ENCODE assay signal across 9 cellular contexts in the genomic region with DNA sequence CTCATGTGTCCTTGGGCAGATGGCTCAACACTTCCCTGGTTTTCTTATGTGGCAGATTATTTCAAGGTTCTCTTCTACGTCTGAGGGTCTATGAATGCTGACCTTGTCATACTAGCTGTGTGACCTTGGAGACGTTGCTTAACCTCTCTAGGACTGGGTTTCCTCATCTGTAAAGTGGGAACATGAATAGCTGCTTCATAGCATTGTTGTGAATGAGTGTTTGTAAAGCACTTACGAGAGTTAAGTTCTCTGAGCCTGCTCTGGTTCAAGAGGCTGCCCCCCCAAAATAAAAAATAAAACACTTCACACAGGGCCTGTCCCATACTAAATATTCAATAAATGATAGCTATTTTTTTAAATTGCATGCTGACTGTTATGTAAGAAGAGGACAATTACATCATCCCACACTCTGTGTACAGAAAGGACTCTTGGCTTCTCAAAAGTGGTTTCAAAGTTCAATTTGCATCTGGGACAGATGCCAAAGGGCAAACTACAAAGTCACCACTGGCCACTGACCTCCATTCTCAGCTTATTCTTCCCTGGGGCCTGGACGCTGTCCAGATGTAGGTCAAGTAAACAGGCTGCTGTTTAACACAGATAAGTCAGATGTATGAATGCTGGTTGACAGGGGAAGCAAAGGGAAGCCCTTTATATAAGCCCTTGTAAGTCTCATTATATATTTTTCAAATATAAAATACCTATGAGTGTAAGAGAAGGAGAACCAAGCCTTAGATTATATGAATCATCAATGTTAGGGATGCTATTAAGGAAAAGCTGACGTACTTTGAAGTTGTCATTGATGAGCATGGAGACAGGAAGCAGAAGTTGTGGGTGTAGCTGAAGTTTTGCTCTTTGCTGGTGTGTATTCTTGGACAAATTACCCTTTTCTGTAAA. TPM values are rescaled to one million over a fixed set of nuclear protein-coding genes. Genes with fewer than 3 reads are reported as not detected.
DNase-seq lines count a peak whose midpoint lies in the region; ATAC-seq and TF ChIP-seq lines count a peak whose summit lies in the region.
"Had no signal": no experiment of that assay in that cellular context is flagged by ENCODE, and none has a peak within 500 bp of the region (broad histone marks: within the 10 kb centered on the region; RNA-seq: fewer than 3 reads in every experiment).

No MANE protein-coding gene starts in this region.

- no peaks in the 10 kb centered on the region for H4K20me1 ChIP-seq in IMR-90 (ENCODE audit: insufficient read depth, low read length)

- no peaks in the 10 kb centered on the region for H3K79me1 ChIP-seq in IMR-90 (ENCODE audit: low read depth in 1 of 2, low read length in 2 of 2)

- BruUV-seq in IMR-90 (replicated peaks; lab: Mats Ljungman, UMichigan) = no TSS peak

- H3K36me3 ChIP-seq in IMR-90 (ENCODE audit: control insufficient read depth, insufficient read depth, low read length) = no peaks in the 10 kb centered on the region
- H3K36me3 ChIP-seq in adrenal gland (replicated peaks in 1 of 2) = no peaks in the 10 kb centered on the region
- no peaks in the 10 kb centered on the region for H3K36me3 ChIP-seq in spleen

- no peak overlapping the region for H3K18ac ChIP-seq in IMR-90 (ENCODE audit: low read depth, low read length)

- peaks cover 15% of the 10 kb centered on the region for H3K27me3 ChIP-seq in IMR-90 (ENCODE audit: control insufficient read depth, insufficient read depth, low read length)
- H3K27me3 ChIP-seq in adrenal gland = no peaks in the 10 kb centered on the region
- H3K27me3 ChIP-seq in right cardiac atrium (ENCODE audit: control insufficient read depth, insufficient read depth) = no peaks in the 10 kb centered on the region
- peaks cover 0 to 37% (median 4%) of the 10 kb centered on the region in 7 donors for H3K27me3 ChIP-seq in spleen (replicated peaks in 1 of 7)

- H3K9me3 ChIP-seq in IMR-90 (ENCODE audit: control insufficient read depth, insufficient read depth, low read length) (0 out of 2 replicates have a peak, but pooled peaks cover 2% of the 10 kb centered on the region), adrenal gland (replicated peaks in 1 of 3) (no peaks in the 10 kb centered on the region), right cardiac atrium (ENCODE audit: control insufficient read depth, low read length) (no peaks in the 10 kb centered on the region), spleen (peaks cover 0 to 5% (median 0%) of the 10 kb centered on the region in 8 donors)

- H2BK20ac ChIP-seq in IMR-90 (ENCODE audit: low read depth, low read length) = no peak overlapping the region

- no peak overlapping the region for H2BK15ac ChIP-seq in IMR-90 (ENCODE audit: low read depth, low read length)

- no peak overlapping the region for H2AK9ac ChIP-seq in IMR-90 (replicated peaks; ENCODE audit: low read depth, low read length, poor library complexity)

- POLR2A ChIA-PET in IMR-90 (lab: Charles Lee; ENCODE audit: unreplicated experiment) = interaction anchor here (1.2 kb wide), 1 partner anchor 15 kb away, joined by 4 read pairs; the partner anchor contains the start of gene NDEL1
- POLR2A ChIA-PET in HEK293T (lab: Yijun Ruan, JAX) = interaction anchor here (0.5 to 3.1 kb wide), 2 partner anchors 15 to 17 kb away, joined by 3 to 17 read pairs; partner anchors contain the start of gene NDEL1
- POLR2A ChIA-PET in GM10248 (lab: Yijun Ruan, JAX) = no interaction called here

- H3K9me1 ChIP-seq in IMR-90 (ENCODE audit: insufficient read depth, low read length) = peaks cover 3% of the 10 kb centered on the region; the same call in 1 of the 2 replicates

- no peak for TF ChIP-seq POLR2A in IMR-90 (IDR thresholded peaks at IDR 0.05; ENCODE audit: low read depth, low read length)
- no peak for TF ChIP-seq POLR2A in adrenal gland (IDR thresholded peaks at IDR 0.05)
- no peak for TF ChIP-seq POLR2A in spleen (IDR thresholded peaks at IDR 0.05)

- H3K4me1 ChIP-seq in IMR-90 (ENCODE audit: control insufficient read depth, insufficient read depth, low read length) = peaks cover 2% of the 10 kb centered on the region; the same call in 1 of the 2 replicates
- H3K4me1 ChIP-seq in adrenal gland (replicated peaks in 1 of 2) = peaks cover 7 to 16% of the 10 kb centered on the region in 2 donors
- peaks cover 5% of the 10 kb centered on the region for H3K4me1 ChIP-seq in right cardiac atrium (ENCODE audit: control insufficient read depth, insufficient read depth, low read length)
- H3K4me1 ChIP-seq in spleen = peaks cover 0 to 44% (median 13%) of the 10 kb centered on the region in 6 donors

- no peak overlapping the region for H2AFZ ChIP-seq in IMR-90 (replicated peaks; ENCODE audit: low read length, poor library complexity)

- no peak overlapping the region for H4K91ac ChIP-seq in IMR-90 (ENCODE audit: insufficient read depth, low read depth, low read length)

- no peak overlapping the region for H4K5ac ChIP-seq in IMR-90 (ENCODE audit: low read depth, low read length)

- ATAC-seq in IMR-90 (ENCODE audit: low read depth) (peak; percentile 71), right cardiac atrium (peak; percentile 87 to 90), GM21390 (IDR thresholded peaks at IDR 0.05; ENCODE audit: unreplicated experiment) (no peak)
- ATAC-seq in activated CD4-positive, CD25-positive, alpha-beta regulatory T cell treated with anti-CD3 and anti-CD28 coated beads, Interleukin-2, amount 50 U/mL, for 24 hours = no peak

- no peak overlapping the region for H3K23ac ChIP-seq in IMR-90 (ENCODE audit: low read depth, low read length)

- TF ChIP-seq CTCF in IMR-90 (conservative IDR thresholded peaks at IDR 0.05; ENCODE audit: low read depth, low read length) (no peak), adrenal gland (IDR thresholded peaks at IDR 0.05) (no peak), spleen (IDR thresholded peaks at IDR 0.05 in 8 of 11, conservative IDR thresholded peaks at IDR 0.05 in 3 of 11) (no peak), GM10248 (IDR thresholded peaks at IDR 0.05; ENCODE audit: control extremely low read depth, extremely low read depth, low read depth, missing control alignments) (no peak)

- H3K14ac ChIP-seq in IMR-90 (replicated peaks; ENCODE audit: low read depth, low read length) = no peak overlapping the region

- no peak for TF ChIP-seq RAD21 in IMR-90 (IDR thresholded peaks at IDR 0.05; ENCODE audit: low read length)

- H2AK5ac ChIP-seq in IMR-90 (ENCODE audit: low read depth, low read length) = no peak overlapping the region

- no peak overlapping the region for H3K56ac ChIP-seq in IMR-90 (ENCODE audit: extremely low read depth, insufficient read depth, low read length)

- H3K4me2 ChIP-seq in IMR-90 (ENCODE audit: low read depth, low read length) = no peak overlapping the region; the same call in 1 of the 2 replicates

- H3K27ac ChIP-seq in IMR-90 (ENCODE audit: insufficient read depth, low read length) (no peak overlapping the region), adrenal gland (peak overlapping the region; percentile 42 to 71 (median 61)), right cardiac atrium (ENCODE audit: low read length) (peak overlapping the region; percentile 84), spleen (peak overlapping the region in 7 of 8 donors; percentile 46 to 91 (median 82))

- intact Hi-C loops in IMR-90 (cut with micrococcal nuclease) = no loop called here
- intact Hi-C loops in adrenal gland (cut with DNase I) = no loop called here
- intact Hi-C loops in right cardiac atrium (cut with DNase I) = no loop called here
- intact Hi-C loops in spleen (cut with DNase I; ENCODE audit: low total_unique reads) = no loop called here

- dilution Hi-C loops in IMR-90 (cut with HindIII; ENCODE audit: low sequenced_read_pairs, unreplicated experiment) = no loop called here

- no peak overlapping the region for H3K9ac ChIP-seq in IMR-90 (ENCODE audit: low read depth, low read length)

- H3K4me3 ChIP-seq in IMR-90 (ENCODE audit: insufficient read depth, low read depth, low read length) = no peak overlapping the region
- no peak overlapping the region for H3K4me3 ChIP-seq in adrenal gland
- no peak overlapping the region for H3K4me3 ChIP-seq in right cardiac atrium (ENCODE audit: low read length)
- H3K4me3 ChIP-seq in spleen = peak overlapping the region in 1 of 8 donors; percentile 41

- no peak overlapping the region for H4K8ac ChIP-seq in IMR-90 (ENCODE audit: low read depth in 2 of 2, low read length in 2 of 2)

- in situ Hi-C loops in IMR-90 (cut with MboI; ENCODE audit: low sequenced_read_pairs) = no loop called here

- no peak overlapping the region for H3K4ac ChIP-seq in IMR-90 (ENCODE audit: low read depth, low read length)

- DNase-seq in IMR-90 = peak; percentile 52
- DNase-seq in adrenal gland = peak; percentile 83 to 94 (median 91)
- peak; percentile 67 to 79 (median 68) for DNase-seq in right cardiac atrium
- no peak for DNase-seq in spleen
- no peak for DNase-seq in HEK293T (ENCODE audit: extremely low spot score)
- DNase-seq in GM10248 (ENCODE audit: extremely low spot score) = no peak

- WGBS in IMR-90 (ENCODE audit: extremely low coverage in 2 of 2, insufficient read length in 1 of 2), 2 experiments = 0% methylated on average over 1 of the region's 5 CpGs; no CpG with 5 or more reads in 1 of the 2 experiments
- WGBS in adrenal gland, 4 donors = 7 to 11% (median 8%) methylated on average over 5 of the region's 5 CpGs
- 29% methylated on average over 5 of the region's 5 CpGs for WGBS in right cardiac atrium
- WGBS in spleen, 5 donors = 19 to 45% (median 23%) methylated on average over 5 of the region's 5 CpGs

- CTCF ChIA-PET in IMR-90 (lab: Yijun Ruan, JAX) (interaction anchor here (0.6 to 1.9 kb wide), 4 partner anchors 10 to 325 kb away, joined by 4 to 10 read pairs (median 4); no protein-coding TSS in a partner anchor), HEK293T (lab: Yijun Ruan, JAX) (interaction anchor here (0.5 to 2.1 kb wide), 6 partner anchors 10 to 481 kb away, joined by 3 to 6 read pairs (median 3); no protein-coding TSS in a partner anchor), GM10248 (lab: Yijun Ruan, JAX) (interaction anchor here (1.2 to 3.3 kb wide), 4 partner anchors 10 to 326 kb away, joined by 3 to 26 read pairs (median 7); partner anchors contain the start of gene RPL26)

- H2BK5ac ChIP-seq in IMR-90 (ENCODE audit: low read depth, low read length, poor library complexity, severe bottlenecking) = no peak overlapping the region

- no peak overlapping the region for H2BK120ac ChIP-seq in IMR-90 (ENCODE audit: low read depth, low read length)

RNA-seq across cellular contexts. Expression of gene NDEL1, which starts 15.4 kb away (rescaled TPM):
- total RNA-seq in IMR-90 (2012; rRNA removed) (28.9 and 40.3 TPM in 2 replicates), adrenal gland (100 to 1,000 TPM in 1 of 8 donors, 10 to 100 TPM in 7; 21.9 to 265 (median 47.0) TPM), right cardiac atrium (10 to 100 TPM; 30.9 to 45.2 (median 32.4) TPM), spleen (100 to 1,000 TPM in 3 of 7 donors, 10 to 100 TPM in 4; 67.7 to 141 (median 90.5) TPM)
- polyA plus RNA-seq in IMR-90 (2012; rRNA removed) (95.6 and 97.7 TPM in 2 replicates), adrenal gland (100 to 1,000 TPM in 1 of 3 donors, 10 to 100 TPM in 2; 27.0 to 108 (median 29.4) TPM), right cardiac atrium (27.3 TPM), spleen (10 to 100 TPM; 11.6 to 26.0 (median 13.6) TPM)
- 53.9 and 88.1 TPM in 2 replicates for polyA plus RNA-seq in IMR-90 (2012; cell fraction: cytosol; rRNA removed)
- polyA plus RNA-seq in IMR-90 (2012; cell fraction: nucleus; rRNA removed; ENCODE audit: low replicate concordance) = 152 and 190 TPM in 2 replicates

RNA-seq across cellular contexts. Expression of gene RNF222, which starts 22.7 kb away (rescaled TPM):
- total RNA-seq in IMR-90 (2012; rRNA removed) = not detected in 2 replicates
- not detected in 2 replicates for polyA plus RNA-seq in IMR-90 (2012; rRNA removed)
- polyA plus RNA-seq in IMR-90 (2012; cell fraction: cytosol; rRNA removed) = not detected in 2 replicates
- 0.03 TPM in 1 of 2 replicates, not detected in the other for polyA plus RNA-seq in IMR-90 (2012; cell fraction: nucleus; rRNA removed; ENCODE audit: low replicate concordance)
- not detected for total RNA-seq in adrenal gland
- not detected for polyA plus RNA-seq in adrenal gland
- not detected for total RNA-seq in right cardiac atrium
- not detected for polyA plus RNA-seq in right cardiac atrium
- not detected for total RNA-seq in spleen
- under 1 TPM in 2 of 3 donors, not detected in 1; 0.03 to 0.05 TPM for polyA plus RNA-seq in spleen
- total RNA-seq: T-helper 1 cell treated with Interleukin-12 subunit alpha and Interleukin-12 subunit beta and Interleukin-4 antibody, amounts not matched to agents 30 ng/mL and 1 ng/mL, for 36 hours had no signal

RNA-seq across cellular contexts. Expression of gene RPL26, which starts 37.3 kb away (rescaled TPM):
- total RNA-seq in IMR-90 (2012; rRNA removed) (5,013 and 5,721 TPM in 2 replicates), adrenal gland (1,000 to 10,000 TPM; 1,250 to 3,973 (median 1,788) TPM), right cardiac atrium (1,000 to 10,000 TPM in 3 of 4 donors, 100 to 1,000 TPM in 1; 912 to 1,167 (median 1,065) TPM), spleen (1,000 to 10,000 TPM; 1,067 to 3,608 (median 1,651) TPM)
- polyA plus RNA-seq in IMR-90 (2012; rRNA removed) (3,797 and 4,763 TPM in 2 replicates), adrenal gland (1,000 to 10,000 TPM; 1,826 to 2,993 (median 1,941) TPM), right cardiac atrium (2,058 TPM), spleen (1,000 to 10,000 TPM; 5,013 to 7,063 (median 6,510) TPM)
- 1,326 and 3,570 TPM in 2 replicates for polyA plus RNA-seq in IMR-90 (2012; cell fraction: cytosol; rRNA removed)
- polyA plus RNA-seq in IMR-90 (2012; cell fraction: nucleus; rRNA removed; ENCODE audit: low replicate concordance) = 132 and 1,784 TPM in 2 replicates

Comparison
In these comparisons a context has a peak if more than half of its experiments do, and no peak if none do; other contexts are left out.
1. ATAC-seq: peak in IMR-90 (single experiment) and right cardiac atrium (2 of 2); none in activated CD4-positive, CD25-positive, alpha-beta regulatory T cell treated with anti-CD3 and anti-CD28 coated beads, Interleukin-2, amount 50 U/mL, for 24 hours (0 of 2) and GM21390 (single experiment).
2. DNase-seq: peak in IMR-90 (single experiment), adrenal gland (7 of 7) and right cardiac atrium (3 of 3); none in spleen (single experiment), HEK293T (single experiment) and GM10248 (single experiment).